Comparison of ENCODE assay signal across 11 cellular contexts in the genomic region with DNA sequence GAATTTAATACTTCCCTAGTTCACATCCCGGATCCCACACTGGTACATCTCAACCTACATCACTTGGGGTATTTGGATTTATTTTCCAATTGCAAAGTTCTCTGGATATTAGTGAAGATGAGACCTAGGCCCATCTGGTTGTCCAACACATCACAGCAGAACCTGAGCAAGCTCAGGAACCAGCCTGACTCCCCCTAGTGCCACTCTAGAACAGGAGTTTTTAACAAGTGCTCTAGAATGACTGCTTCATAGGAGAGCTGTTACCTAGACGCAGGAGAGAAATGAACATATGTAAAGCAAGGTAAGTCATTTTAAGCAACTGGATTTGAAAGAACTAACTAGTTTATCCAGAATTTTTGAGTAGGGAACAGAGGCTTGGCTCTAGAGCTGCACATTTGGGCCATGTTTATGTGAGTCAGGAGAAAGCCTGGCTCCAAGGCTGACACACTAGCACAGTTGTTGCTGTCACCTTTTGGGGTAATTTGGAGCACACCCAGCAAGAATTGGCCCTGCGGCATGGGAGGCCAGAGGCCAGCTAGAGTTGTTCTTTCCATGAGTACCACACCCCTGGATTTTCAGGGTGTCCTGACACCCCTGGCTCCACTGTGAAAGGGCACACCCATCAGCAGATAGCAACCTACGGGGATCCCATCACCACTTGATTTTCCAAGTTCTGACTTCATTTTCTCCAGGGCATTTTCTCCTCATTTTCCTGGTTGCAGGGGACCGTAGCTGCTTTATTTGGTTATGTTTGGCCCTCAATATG.
A peak's percentile ranks its signal among the peaks of the same experiment; 100 is the strongest.
DNase-seq lines count a peak whose midpoint lies in the region; ATAC-seq and TF ChIP-seq lines count a peak whose summit lies in the region.
"Had no signal": no experiment of that assay in that cellular context is flagged by ENCODE, and none has a peak within 500 bp of the region (broad histone marks: within the 10 kb centered on the region; RNA-seq: fewer than 3 reads in every experiment).

No MANE protein-coding gene starts in this region.

- H3K79me2 ChIP-seq in SK-N-SH (ENCODE audit: insufficient read depth): no peaks in the 10 kb centered on the region

- no peaks in the 10 kb centered on the region for H3K9me2 ChIP-seq in SK-N-SH

- H2AFZ ChIP-seq in SK-N-SH (ENCODE audit: low read depth): no peak overlapping the region

- ATAC-seq in SK-N-SH treated with all-trans-retinoic acid at 6 μM for 48 hours (no peak), GM19351 (IDR thresholded peaks at IDR 0.05; ENCODE audit: unreplicated experiment) (no peak), HG02981 (IDR thresholded peaks at IDR 0.05; ENCODE audit: unreplicated experiment) (no peak), GM18498 (IDR thresholded peaks at IDR 0.05; ENCODE audit: unreplicated experiment) (no peak)
- ATAC-seq: body of pancreas had no signal

- WGBS in SK-N-SH (ENCODE audit: low lambda C conversion rate): 96% methylated on average over 5 of the region's 5 CpGs

- no peaks in the 10 kb centered on the region for H3K36me3 ChIP-seq in SK-N-SH (replicated peaks in 1 of 2; ENCODE audit: control insufficient read depth in 1 of 2, insufficient read depth in 2 of 2, low read length in 1 of 2)

- no peak overlapping the region for H3K4me2 ChIP-seq in SK-N-SH

- POLR2A ChIA-PET in SK-N-SH (lab: Yijun Ruan, JAX): no interaction called here

- H4K20me1 ChIP-seq in SK-N-SH (ENCODE audit: insufficient read depth): no peaks in the 10 kb centered on the region

- H3K27me3 ChIP-seq in SK-N-SH (ENCODE audit: insufficient read depth): no peaks in the 10 kb centered on the region
- H3K27me3 ChIP-seq: body of pancreas had no signal

- CTCF ChIA-PET in SK-N-SH (lab: Yijun Ruan, JAX): interaction anchor here (1.0 to 1.5 kb wide), 4 partner anchors 80 to 138 kb away, joined by 3 to 4 read pairs (median 3); partner anchors contain the start of gene LPAR1

- TF ChIP-seq RAD21 in SK-N-SH (IDR thresholded peaks at IDR 0.05; ENCODE audit: low read length): no peak

- H3K4me1 ChIP-seq in SK-N-SH (ENCODE audit: control insufficient read depth in 1 of 2, insufficient read depth in 2 of 2, low read depth in 1 of 2, low read length in 1 of 2): peaks cover 0 to 11% of the 10 kb centered on the region in 2 experiments; a peak in 2 of 4 replicates
- H3K4me1 ChIP-seq: body of pancreas had no signal

- no peak for TF ChIP-seq EP300 in SK-N-SH (IDR thresholded peaks at IDR 0.05; ENCODE audit: borderline replicate concordance in 1 of 2, low read depth in 1 of 2, low read length in 1 of 2)

- no peak overlapping the region for H3K27ac ChIP-seq in SK-N-SH (ENCODE audit: low read depth in 2 of 2, low read length in 1 of 2)
- H3K27ac ChIP-seq: body of pancreas had no signal

- no peak for DNase-seq in SK-N-SH
- peak; percentile 14 for DNase-seq in NAMALWA (ENCODE audit: low spot score)
- peak; percentile 16 for DNase-seq in fibroblast of mammary gland (ENCODE audit: low read depth)
- DNase-seq in NCI-H510A treated with DMSO at 0.1 percent for 48 hours (lab: John Stamatoyannopoulos, UW): no peak
- DNase-seq: body of pancreas, NCI-H1105 treated with DMSO at 0.1 percent for 48 hours, SHP77 had no signal

- no peaks in the 10 kb centered on the region for H3F3A ChIP-seq in SK-N-SH (replicated peaks; ENCODE audit: insufficient read depth)

- H3K4me3 ChIP-seq in SK-N-SH (ENCODE audit: low read depth in 2 of 2, low read length in 1 of 2) (no peak overlapping the region), fibroblast of mammary gland (ENCODE audit: control insufficient read depth, low read depth, low read length) (no peak overlapping the region)
- H3K4me3 ChIP-seq: body of pancreas had no signal

- no peaks in the 10 kb centered on the region; the same call in 1 of the 2 replicates for H3K9me3 ChIP-seq in SK-N-SH
- H3K9me3 ChIP-seq: body of pancreas had no signal

- TF ChIP-seq CTCF in SK-N-SH (IDR thresholded peaks at IDR 0.05) (0 out of 2 replicates have a peak, but pooled peaks have one; percentile 10), fibroblast of mammary gland (conservative IDR thresholded peaks at IDR 0.05; ENCODE audit: control insufficient read depth, insufficient read depth, low read depth, low read length) (peak; percentile 19)

- no peak overlapping the region for H3K9ac ChIP-seq in SK-N-SH

TF ChIP-seq in SK-N-SH, 30 proteins besides CTCF, POLR2A, EP300 and RAD21:
- no peak for TF ChIP-seq PBX3 (IDR thresholded peaks at IDR 0.05)
- TF ChIP-seq SIN3A (IDR thresholded peaks at IDR 0.05; ENCODE audit: borderline replicate concordance, low read depth, low read length): no peak

TF ChIP-seq in SK-N-SH treated with all-trans-retinoic acid at 6 μM for 48 hours, 23 proteins besides CTCF, POLR2A, EP300 and RAD21:
- TF ChIP-seq GLIS3 (CRISPR knock-in tag; IDR thresholded peaks at IDR 0.05): no peak
- TF ChIP-seq TOX (CRISPR knock-in tag; IDR thresholded peaks at IDR 0.05; ENCODE audit: borderline replicate concordance): no peak
- TF ChIP-seq ESRRG (CRISPR knock-in tag; IDR thresholded peaks at IDR 0.05): no peak
- TF ChIP-seq RARB (CRISPR knock-in tag; IDR thresholded peaks at IDR 0.05): no peak
- TF ChIP-seq ZFP3 (CRISPR knock-in tag; IDR thresholded peaks at IDR 0.05): no peak
- TF ChIP-seq, protein P1, sequence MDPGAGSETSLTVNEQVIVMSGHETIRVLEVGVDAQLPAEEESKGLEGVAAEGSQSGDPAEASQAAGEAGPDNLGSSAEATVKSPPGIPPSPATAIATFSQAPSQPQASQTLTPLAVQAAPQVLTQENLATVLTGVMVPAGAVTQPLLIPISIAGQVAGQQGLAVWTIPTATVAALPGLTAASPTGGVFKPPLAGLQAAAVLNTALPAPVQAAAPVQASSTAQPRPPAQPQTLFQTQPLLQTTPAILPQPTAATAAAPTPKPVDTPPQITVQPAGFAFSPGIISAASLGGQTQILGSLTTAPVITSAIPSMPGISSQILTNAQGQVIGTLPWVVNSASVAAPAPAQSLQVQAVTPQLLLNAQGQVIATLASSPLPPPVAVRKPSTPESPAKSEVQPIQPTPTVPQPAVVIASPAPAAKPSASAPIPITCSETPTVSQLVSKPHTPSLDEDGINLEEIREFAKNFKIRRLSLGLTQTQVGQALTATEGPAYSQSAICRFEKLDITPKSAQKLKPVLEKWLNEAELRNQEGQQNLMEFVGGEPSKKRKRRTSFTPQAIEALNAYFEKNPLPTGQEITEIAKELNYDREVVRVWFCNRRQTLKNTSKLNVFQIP (CRISPR knock-in tag; IDR thresholded peaks at IDR 0.05; ENCODE audit: borderline replicate concordance, low read depth): no peak
- TF ChIP-seq CSDC2 (CRISPR knock-in tag; IDR thresholded peaks at IDR 0.05): no peak
- no peak for TF ChIP-seq BACH2 (CRISPR knock-in tag; IDR thresholded peaks at IDR 0.05; ENCODE audit: borderline replicate concordance)
- no peak for TF ChIP-seq ARNTL (CRISPR knock-in tag; IDR thresholded peaks at IDR 0.05; ENCODE audit: borderline replicate concordance, low read depth)
- TF ChIP-seq ZNF70 (CRISPR knock-in tag; IDR thresholded peaks at IDR 0.05): no peak
- TF ChIP-seq ISL1 (CRISPR knock-in tag; IDR thresholded peaks at IDR 0.05): no peak
- TF ChIP-seq ZNF8 (CRISPR knock-in tag; IDR thresholded peaks at IDR 0.05): no peak
- no peak for TF ChIP-seq ZFP30 (CRISPR knock-in tag; IDR thresholded peaks at IDR 0.05)
- no peak for TF ChIP-seq TSHZ2 (CRISPR knock-in tag; IDR thresholded peaks at IDR 0.05)
- TF ChIP-seq SNAI2 (CRISPR knock-in tag; IDR thresholded peaks at IDR 0.05): no peak
- TF ChIP-seq OSR1 (CRISPR knock-in tag; IDR thresholded peaks at IDR 0.05): no peak
- TF ChIP-seq ZC3H10 (CRISPR knock-in tag; IDR thresholded peaks at IDR 0.05): no peak
- no peak for TF ChIP-seq TCF4 (CRISPR knock-in tag; IDR thresholded peaks at IDR 0.05; ENCODE audit: borderline replicate concordance)

Comparison
In these comparisons a context has a peak if more than half of its experiments do, and no peak if none do; other contexts are left out.
1. DNase-seq: peak in NAMALWA (single experiment) and fibroblast of mammary gland (single experiment); none in SK-N-SH (single experiment) and NCI-H510A treated with DMSO at 0.1 percent for 48 hours (single experiment).